ENCODE assay signal across 20 cellular contexts in the genomic region with DNA sequence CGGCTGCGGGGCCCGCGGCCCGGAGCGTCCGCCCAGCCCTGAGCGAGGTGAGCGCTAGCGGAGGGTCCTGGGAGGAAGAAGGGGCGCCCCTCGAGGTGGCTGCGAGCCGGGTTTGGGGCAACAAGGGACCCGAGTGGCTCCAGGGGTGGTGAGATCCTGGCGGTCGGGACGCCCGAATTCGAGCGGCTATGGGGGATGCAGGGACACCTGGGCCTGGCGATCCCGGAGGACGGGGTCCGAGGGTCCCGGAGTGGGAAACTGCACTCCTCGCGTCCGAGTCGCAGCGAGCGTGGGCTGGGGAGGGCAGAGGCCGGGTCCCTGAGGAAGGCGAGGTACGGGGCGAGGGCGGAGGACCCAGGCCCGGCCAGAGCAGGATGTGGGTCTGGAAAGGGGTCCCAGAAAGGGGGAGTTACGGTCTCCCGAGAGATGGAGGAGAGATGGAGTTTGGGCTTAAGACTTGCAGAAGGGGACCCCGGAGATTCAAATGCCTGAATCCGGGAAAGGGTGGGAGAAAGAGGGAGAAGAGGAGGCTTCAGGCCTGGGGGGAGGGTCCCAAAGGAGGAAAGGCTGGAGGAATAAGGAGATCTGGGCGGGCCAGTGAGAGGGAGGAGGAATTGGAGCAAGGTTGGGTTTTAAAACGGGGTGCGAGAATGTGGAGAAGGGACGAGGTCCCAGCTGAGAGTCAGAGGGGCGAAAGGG. TPM values are rescaled to one million over a fixed set of nuclear protein-coding genes. Genes with fewer than 3 reads are reported as not detected.
DNase-seq lines count a peak whose midpoint lies in the region; ATAC-seq, FAIRE-seq and TF ChIP-seq lines count a peak whose summit lies in the region.
"Had no signal": no experiment of that assay in that cellular context is flagged by ENCODE, and none has a peak within 500 bp of the region (broad histone marks: within the 10 kb centered on the region; RNA-seq: fewer than 3 reads in every experiment).

No MANE protein-coding gene starts in this region.

- H3K27ac ChIP-seq in parathyroid adenoma = no peak overlapping the region
- H3K27ac ChIP-seq: C4-2B, GM23248, right atrium auricular region, upper lobe of left lung had no signal

- H3K36me3 Mint-ChIP-seq in WTC11 (peaks cover 3% of the 10 kb centered on the region; the same call in 1 of the 2 replicates), glutamatergic neuron (ENCODE audit: unreplicated experiment) (no peaks in the 10 kb centered on the region)
- H3K36me3 Mint-ChIP-seq in effector memory CD8-positive, alpha-beta T cell (ENCODE audit: insufficient read depth) = peaks cover 3% of the 10 kb centered on the region
- H3K36me3 Mint-ChIP-seq in activated naive CD4-positive, alpha-beta T cell treated with anti-CD3 and anti-CD28 coated beads, Interleukin-2, amount 10 ng/mL, durations not matched to agents 7 days and 5 days = peaks cover 5% of the 10 kb centered on the region
- H3K36me3 Mint-ChIP-seq: activated naive CD8-positive, alpha-beta T cell treated with anti-CD3 and anti-CD28 coated beads, Interleukin-2, amount 10 ng/mL, durations not matched to agents 7 days and 5 days had no signal

- H3K27me3 ChIP-seq in parathyroid adenoma (ENCODE audit: control insufficient read depth, insufficient read depth, low read length) = peaks cover 7% of the 10 kb centered on the region

- H3K27ac Mint-ChIP-seq in WTC11 (no peak overlapping the region), glutamatergic neuron (ENCODE audit: unreplicated experiment) (peak overlapping the region; percentile 76)
- no peak overlapping the region for H3K27ac Mint-ChIP-seq in effector memory CD8-positive, alpha-beta T cell
- H3K27ac Mint-ChIP-seq in activated naive CD4-positive, alpha-beta T cell treated with anti-CD3 and anti-CD28 coated beads, Interleukin-2, amount 10 ng/mL, durations not matched to agents 7 days and 5 days = no peak overlapping the region
- H3K27ac Mint-ChIP-seq: activated T-cell treated with anti-CD3 and anti-CD28 coated beads, Interleukin-2, amount 50 U/mL, for 24 hours had no signal

- no peak for TF ChIP-seq POLR2A in H54 (IDR thresholded peaks at IDR 0.05; ENCODE audit: low read depth, low read length)

- H3K4me3 Mint-ChIP-seq in WTC11 (peak overlapping the region; percentile 84), glutamatergic neuron (ENCODE audit: unreplicated experiment) (peak overlapping the region; percentile 99)
- peak overlapping the region in 1 of 2 donors; percentile 11 for H3K4me3 Mint-ChIP-seq in effector memory CD8-positive, alpha-beta T cell
- H3K4me3 Mint-ChIP-seq in activated naive CD4-positive, alpha-beta T cell treated with anti-CD3 and anti-CD28 coated beads, Interleukin-2, amount 10 ng/mL, durations not matched to agents 7 days and 5 days = no peak overlapping the region
- H3K4me3 Mint-ChIP-seq: activated naive CD8-positive, alpha-beta T cell treated with anti-CD3 and anti-CD28 coated beads, Interleukin-2, amount 10 ng/mL, durations not matched to agents 7 days and 5 days had no signal

- H3K36me3 ChIP-seq in parathyroid adenoma (ENCODE audit: control insufficient read depth, insufficient read depth, low read length) = no peaks in the 10 kb centered on the region
- H3K36me3 ChIP-seq: right atrium auricular region, upper lobe of left lung had no signal

- H3K4me2 ChIP-seq in parathyroid adenoma (ENCODE audit: low read length) = no peak overlapping the region

- H2AFZ ChIP-seq in parathyroid adenoma = peak overlapping the region; percentile 60
- H2AFZ ChIP-seq: GM23248 had no signal

- TF ChIP-seq CTCF in GM13977 (IDR thresholded peaks at IDR 0.05; ENCODE audit: extremely low read depth, insufficient read depth, missing control alignments) (no peak), WTC11 (IDR thresholded peaks at IDR 0.05) (no peak), glutamatergic neuron (IDR thresholded peaks at IDR 0.05; ENCODE audit: partially characterized antibody, unreplicated experiment) (no peak), parathyroid adenoma (IDR thresholded peaks at IDR 0.05) (no peak)

- in situ Hi-C loops in GM13977 (cut with MboI; ENCODE audit: low pct_unique_long_range_greater_than_20kb, low sequenced_read_pairs, unreplicated experiment) = no loop called here

- peaks cover 63% of the 10 kb centered on the region for H3K27me3 Mint-ChIP-seq in WTC11 (ENCODE audit: low read depth)
- peaks cover 18% of the 10 kb centered on the region for H3K27me3 Mint-ChIP-seq in glutamatergic neuron (ENCODE audit: unreplicated experiment)
- H3K27me3 Mint-ChIP-seq in effector memory CD8-positive, alpha-beta T cell = peaks cover 73 to 82% of the 10 kb centered on the region in 2 donors
- peaks cover 88% of the 10 kb centered on the region for H3K27me3 Mint-ChIP-seq in activated naive CD4-positive, alpha-beta T cell treated with anti-CD3 and anti-CD28 coated beads, Interleukin-2, amount 10 ng/mL, durations not matched to agents 7 days and 5 days

- CTCF ChIA-PET in WTC11 (lab: Charles Lee) = interaction anchor here (0.6 to 3.5 kb wide), 13 partner anchors 11 to 120 kb away, joined by 3 to 102 read pairs (median 4); no protein-coding TSS in a partner anchor
- CTCF ChIA-PET in activated naive CD4-positive, alpha-beta T cell treated with anti-CD3 and anti-CD28 coated beads, Interleukin-2, amount 10 ng/mL, durations not matched to agents 7 days and 5 days (lab: Charles Lee) = interaction anchor here (1.6 kb wide), 1 partner anchor 117 kb away, joined by 3 read pairs; no protein-coding TSS in a partner anchor

- DNase-seq in GM13977 (ENCODE audit: low spot score) (peak; percentile 24), WTC11 (ENCODE audit: low spot score) (peak; percentile 48), glutamatergic neuron (peak; percentile 48), Kasumi-1 (lab: John Stamatoyannopoulos, UW) (no peak), H54 (ENCODE audit: insufficient read length, low spot score) (no peak)
- DNase-seq in effector memory CD8-positive, alpha-beta T cell = no peak
- DNase-seq in activated naive CD4-positive, alpha-beta T cell treated with anti-CD3 and anti-CD28 coated beads, Interleukin-2, amount 10 ng/mL, durations not matched to agents 7 days and 5 days = no peak
- DNase-seq: activated CD4-positive, alpha-beta T cell treated with anti-CD3 and anti-CD28 coated beads, Interleukin-2, amount 50 U/mL, for 4 hours; activated naive CD8-positive, alpha-beta T cell treated with anti-CD3 and anti-CD28 coated beads, Interleukin-2, amount 10 ng/mL, durations not matched to agents 7 days and 5 days; activated T-cell treated with anti-CD3 and anti-CD28 coated beads, Interleukin-2, amount 50 U/mL, for 24 hours; DND-41; GM23248; left ventricle myocardium superior; NCI-H1092; NK-92 treated with Interleukin-12 subunit alpha and Interleukin-12 subunit beta, amount 100 ng/mL, for 24 hours; SHP77 treated with DMSO at 0.1 percent for 48 hours; upper lobe of left lung had no signal

- POLR2A ChIA-PET in WTC11 (lab: Charles Lee) = interaction anchor here (0.5 to 1.7 kb wide), 4 partner anchors 19 to 243 kb away, joined by 3 to 5 read pairs (median 4); no protein-coding TSS in a partner anchor

- no peaks in the 10 kb centered on the region for H3K9me3 ChIP-seq in parathyroid adenoma (ENCODE audit: control insufficient read depth, low read length)
- H3K9me3 ChIP-seq: right atrium auricular region, upper lobe of left lung had no signal

- H3K4me1 ChIP-seq in parathyroid adenoma = peaks cover 9% of the 10 kb centered on the region

- no peak; the same call in 1 of the 2 replicates for ATAC-seq in WTC11
- no peak for ATAC-seq in effector memory CD8-positive, alpha-beta T cell (replicated peaks)
- ATAC-seq: left ventricle myocardium superior had no signal

- H3K4me1 Mint-ChIP-seq in WTC11 (peaks cover 41% of the 10 kb centered on the region), glutamatergic neuron (ENCODE audit: low read depth, unreplicated experiment) (peaks cover 22% of the 10 kb centered on the region)
- H3K4me1 Mint-ChIP-seq in effector memory CD8-positive, alpha-beta T cell (ENCODE audit: low read depth in 2 of 2) = peaks cover 33 to 35% of the 10 kb centered on the region in 2 donors
- peaks cover 18% of the 10 kb centered on the region for H3K4me1 Mint-ChIP-seq in activated naive CD4-positive, alpha-beta T cell treated with anti-CD3 and anti-CD28 coated beads, Interleukin-2, amount 10 ng/mL, durations not matched to agents 7 days and 5 days

- no peak overlapping the region for H3K4me3 ChIP-seq in parathyroid adenoma (ENCODE audit: low read depth, low read length)
- H3K4me3 ChIP-seq: right atrium auricular region, upper lobe of left lung had no signal

- H3K79me2 ChIP-seq in parathyroid adenoma = no peaks in the 10 kb centered on the region

- FAIRE-seq in H54 (lab: Jason Lieb, UNC) = no peak

- no peaks in the 10 kb centered on the region for H3K9me3 Mint-ChIP-seq in WTC11
- peaks cover 13% of the 10 kb centered on the region for H3K9me3 Mint-ChIP-seq in glutamatergic neuron (ENCODE audit: unreplicated experiment)
- no peaks in the 10 kb centered on the region for H3K9me3 Mint-ChIP-seq in effector memory CD8-positive, alpha-beta T cell
- H3K9me3 Mint-ChIP-seq in activated naive CD4-positive, alpha-beta T cell treated with anti-CD3 and anti-CD28 coated beads, Interleukin-2, amount 10 ng/mL, durations not matched to agents 7 days and 5 days = no peaks in the 10 kb centered on the region
- H3K9me3 Mint-ChIP-seq: activated naive CD8-positive, alpha-beta T cell treated with anti-CD3 and anti-CD28 coated beads, Interleukin-2, amount 10 ng/mL, durations not matched to agents 7 days and 5 days; activated T-cell treated with anti-CD3 and anti-CD28 coated beads, Interleukin-2, amount 50 U/mL, for 24 hours had no signal

- no peak overlapping the region for H3K9ac ChIP-seq in parathyroid adenoma
- H3K9ac ChIP-seq: GM23248 had no signal

TF ChIP-seq in WTC11, 78 proteins besides CTCF, POLR2A, EP300 and RAD21 (continues in another document):
- TF ChIP-seq NFE2L1 (CRISPR knock-in tag; IDR thresholded peaks at IDR 0.05) (0 out of 2 replicates have a peak, but pooled peaks have one; percentile 9), ATF1 (CRISPR knock-in tag; IDR thresholded peaks at IDR 0.05) (no peak)
- TF ChIP-seq, protein P1, sequence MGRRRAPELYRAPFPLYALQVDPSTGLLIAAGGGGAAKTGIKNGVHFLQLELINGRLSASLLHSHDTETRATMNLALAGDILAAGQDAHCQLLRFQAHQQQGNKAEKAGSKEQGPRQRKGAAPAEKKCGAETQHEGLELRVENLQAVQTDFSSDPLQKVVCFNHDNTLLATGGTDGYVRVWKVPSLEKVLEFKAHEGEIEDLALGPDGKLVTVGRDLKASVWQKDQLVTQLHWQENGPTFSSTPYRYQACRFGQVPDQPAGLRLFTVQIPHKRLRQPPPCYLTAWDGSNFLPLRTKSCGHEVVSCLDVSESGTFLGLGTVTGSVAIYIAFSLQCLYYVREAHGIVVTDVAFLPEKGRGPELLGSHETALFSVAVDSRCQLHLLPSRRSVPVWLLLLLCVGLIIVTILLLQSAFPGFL (CRISPR knock-in tag; IDR thresholded peaks at IDR 0.05; ENCODE audit: borderline replicate concordance) = no peak

RNA-seq across cellular contexts. Expression of gene CACNG7, which starts 0.5 kb away (rescaled TPM):
- total RNA-seq in WTC11 (2021) (33.3 to 44.1 TPM (median 43.2 TPM) in 3 replicates), glutamatergic neuron (ENCODE audit: unreplicated experiment) (60.4 TPM)
- total RNA-seq: activated naive CD8-positive, alpha-beta T cell treated with anti-CD3 and anti-CD28 coated beads, Interleukin-2, amount 10 ng/mL, durations not matched to agents 7 days and 5 days; GM23248; left ventricle myocardium superior; right atrium auricular region; upper lobe of left lung had no signal

RNA-seq across cellular contexts. Expression of gene PRKCG, which starts 27.6 kb away (rescaled TPM):
- total RNA-seq in WTC11 (2021) (23.0 to 30.0 TPM (median 27.5 TPM) in 3 replicates), glutamatergic neuron (ENCODE audit: unreplicated experiment) (33.1 TPM)
- total RNA-seq: activated naive CD8-positive, alpha-beta T cell treated with anti-CD3 and anti-CD28 coated beads, Interleukin-2, amount 10 ng/mL, durations not matched to agents 7 days and 5 days; GM23248; left ventricle myocardium superior; right atrium auricular region had no signal

RNA-seq across cellular contexts. Expression of gene MYADM, which starts 41.9 kb away (rescaled TPM):
- total RNA-seq in WTC11 (2021) (78.6 to 86.4 TPM (median 79.7 TPM) in 3 replicates), glutamatergic neuron (ENCODE audit: unreplicated experiment) (61.5 TPM)

RNA-seq across cellular contexts. Expression of gene CACNG8, which starts 53.1 kb away (rescaled TPM):
- total RNA-seq in WTC11 (2021) (12.5 to 15.7 TPM (median 15.1 TPM) in 3 replicates), glutamatergic neuron (ENCODE audit: unreplicated experiment) (4.3 TPM)
- total RNA-seq: activated naive CD8-positive, alpha-beta T cell treated with anti-CD3 and anti-CD28 coated beads, Interleukin-2, amount 10 ng/mL, durations not matched to agents 7 days and 5 days had no signal

Comparison
In these comparisons a context has a peak if more than half of its experiments do, and no peak if none do; other contexts are left out.
1. DNase-seq: peak in GM13977 (single experiment), WTC11 (single experiment) and glutamatergic neuron (single experiment); none in Kasumi-1 (0 of 2), H54 (single experiment), effector memory CD8-positive, alpha-beta T cell (0 of 3) and activated naive CD4-positive, alpha-beta T cell treated with anti-CD3 and anti-CD28 coated beads, Interleukin-2, amount 10 ng/mL, durations not matched to agents 7 days and 5 days (single experiment).